Comparison of ENCODE assay signal across 37 cellular contexts in genomic region chr1:64451449-64451848, GRCh38. TPM values are rescaled to one million over a fixed set of nuclear protein-coding genes. Genes with fewer than 3 reads are reported as not detected.
"Had no signal": no experiment of that assay in that cellular context is flagged by ENCODE, and none has a peak within 500 bp of the region (broad histone marks: within the 10 kb centered on the region; RNA-seq: fewer than 3 reads in every experiment).

No MANE protein-coding gene starts in this region.

- H3K4me1 ChIP-seq: adrenal gland, body of pancreas, breast epithelium had no signal

- H3K36me3 Mint-ChIP-seq: activated CD4-positive, alpha-beta memory T cell treated with anti-CD3 and anti-CD28 coated beads for 36 hours; activated naive CD4-positive, alpha-beta T cell treated with anti-CD3 and anti-CD28 coated beads, Interleukin-2, amount 50 U/mL, for 72 hours; activated naive CD8-positive, alpha-beta T cell treated with anti-CD3 and anti-CD28 coated beads for 36 hours; T-cell had no signal

- ATAC-seq: activated CD8-positive, alpha-beta T cell treated with anti-CD3 and anti-CD28 coated beads for 36 hours; activated naive CD4-positive, alpha-beta T cell treated with anti-CD3 and anti-CD28 coated beads, Interleukin-2, amount 50 U/mL, for 72 hours; activated T-cell treated with anti-CD3 and anti-CD28 coated beads, Interleukin-2, amount 50 U/mL, for 4 hours; activated T-cell treated with anti-CD3 and anti-CD28 coated beads, Interleukin-2, amount 50 U/mL, for 72 hours; activated T-helper 17 cell treated with anti-CD3 and anti-CD28 coated beads, Interleukin-2, amount 50 U/mL, for 72 hours; body of pancreas; T-cell had no signal

- H3K9me3 Mint-ChIP-seq: activated B cell treated with CpG ODN at 0.5 μM for 24 hours; activated CD4-positive, alpha-beta memory T cell treated with anti-CD3 and anti-CD28 coated beads for 36 hours; activated CD4-positive, alpha-beta T cell treated with anti-CD3 and anti-CD28 coated beads, Interleukin-2, amount 10 ng/mL, durations not matched to agents 24 days and 14 days; activated CD8-positive, alpha-beta T cell treated with anti-CD3 and anti-CD28 coated beads for 36 hours; activated naive CD4-positive, alpha-beta T cell treated with anti-CD3 and anti-CD28 coated beads for 36 hours; activated naive CD4-positive, alpha-beta T cell treated with anti-CD3 and anti-CD28 coated beads, Interleukin-2, amount 50 U/mL, for 72 hours; activated naive CD8-positive, alpha-beta T cell treated with anti-CD3 and anti-CD28 coated beads for 36 hours; activated T-cell treated with anti-CD3 and anti-CD28 coated beads, Interleukin-2, amount 50 U/mL, for 4 hours; activated T-cell treated with anti-CD3 and anti-CD28 coated beads, Interleukin-2, amount 50 U/mL, for 72 hours; activated T-helper 1 cell treated with anti-CD3 and anti-CD28 coated beads, Interleukin-12 subunit alpha, Interleukin-12 subunit beta, Interleukin-2, Interleukin-4 antibody, amounts not matched to agents 30 ng/mL and 10 ng/mL and 1 ng/mL, durations not matched to agents 14 hours and 24 hours and 36 hours; activated T-helper 17 cell treated with anti-CD3 and anti-CD28 coated beads, Interleukin-2, amount 50 U/mL, for 72 hours; T-cell; T-helper 2 cell treated with Interferon-gamma antibody and Interleukin-4, amounts not matched to agents 5 μg/mL and 100 μg/mL, for 36 hours had no signal

- H3K4me3 Mint-ChIP-seq: activated B cell treated with CpG ODN at 0.5 μM for 24 hours; activated CD4-positive, alpha-beta memory T cell treated with anti-CD3 and anti-CD28 coated beads for 36 hours; activated CD4-positive, alpha-beta T cell treated with anti-CD3 and anti-CD28 coated beads, Interleukin-2, amount 10 ng/mL, durations not matched to agents 24 days and 14 days; activated CD8-positive, alpha-beta T cell treated with anti-CD3 and anti-CD28 coated beads for 36 hours; activated naive CD4-positive, alpha-beta T cell treated with anti-CD3 and anti-CD28 coated beads for 36 hours; activated naive CD8-positive, alpha-beta T cell treated with anti-CD3 and anti-CD28 coated beads for 36 hours; activated T-cell treated with anti-CD3 and anti-CD28 coated beads, Interleukin-2, amount 50 U/mL, for 4 hours; activated T-cell treated with anti-CD3 and anti-CD28 coated beads, Interleukin-2, amount 50 U/mL, for 72 hours; activated T-helper 1 cell treated with anti-CD3 and anti-CD28 coated beads, Interleukin-12 subunit alpha, Interleukin-12 subunit beta, Interleukin-2, Interleukin-4 antibody, amounts not matched to agents 30 ng/mL and 10 ng/mL and 1 ng/mL, durations not matched to agents 14 hours and 24 hours and 36 hours; activated T-helper 17 cell treated with anti-CD3 and anti-CD28 coated beads, Interleukin-2, amount 50 U/mL, for 72 hours; T-cell; T-helper 2 cell treated with Interferon-gamma antibody and Interleukin-4, amounts not matched to agents 5 μg/mL and 100 μg/mL, for 36 hours had no signal

- H3K27me3 ChIP-seq: adrenal gland, body of pancreas, brain microvascular endothelial cell, breast epithelium had no signal

- H3K36me3 ChIP-seq: adrenal gland, brain microvascular endothelial cell, breast epithelium had no signal

- H3K27ac ChIP-seq: adrenal gland, body of pancreas, brain microvascular endothelial cell, breast epithelium, VCaP had no signal

- DNase-seq: activated B cell treated with CpG ODN at 0.5 μM for 24 hours; activated CD4-positive, alpha-beta memory T cell treated with anti-CD3 and anti-CD28 coated beads for 36 hours; activated CD4-positive, alpha-beta T cell treated with anti-CD3 and anti-CD28 coated beads for 4 hours; activated CD4-positive, alpha-beta T cell treated with anti-CD3 and anti-CD28 coated beads, Interleukin-2, amount 10 ng/mL, durations not matched to agents 24 days and 14 days; activated CD4-positive, alpha-beta T cell treated with anti-CD3 and anti-CD28 coated beads, Interleukin-2, amount 50 U/mL, for 1 hour; activated CD4-positive, alpha-beta T cell treated with anti-CD3 and anti-CD28 coated beads, Interleukin-2, amount 50 U/mL, for 4 hours; activated CD4-positive, CD25-positive, alpha-beta regulatory T cell treated with anti-CD3 and anti-CD28 coated beads, Interleukin-2, amount 50 U/mL, for 72 hours; activated CD8-positive, alpha-beta memory T cell treated with anti-CD3 and anti-CD28 coated beads, Interleukin-2, amount 50 U/mL, for 4 hours; activated CD8-positive, alpha-beta T cell treated with anti-CD3 and anti-CD28 coated beads for 36 hours; activated effector memory CD4-positive, alpha-beta T cell treated with anti-CD3 and anti-CD28 coated beads, Interleukin-2, amount 50 U/mL, for 16 hours; activated gamma-delta T cell treated with Interleukin-2 at 50 U/mL for 16 hours; activated naive CD4-positive, alpha-beta T cell; activated naive CD4-positive, alpha-beta T cell treated with anti-CD3 and anti-CD28 coated beads for 36 hours; activated naive CD4-positive, alpha-beta T cell treated with anti-CD3 and anti-CD28 coated beads, Interleukin-2, amount 50 U/mL, for 16 hours; activated naive CD8-positive, alpha-beta T cell treated with anti-CD3 and anti-CD28 coated beads for 36 hours; activated T-cell treated with anti-CD3 and anti-CD28 coated beads for 4 hours; activated T-cell treated with anti-CD3 and anti-CD28 coated beads, Interleukin-2, amount 50 U/mL, for 1 hour; activated T-cell treated with anti-CD3 and anti-CD28 coated beads, Interleukin-2, amount 50 U/mL, for 4 hours; activated T-cell treated with anti-CD3 and anti-CD28 coated beads, Interleukin-2, amount 50 U/mL, for 72 hours; adrenal gland; amniotic stem cell; aorta; body of pancreas; brain microvascular endothelial cell; central memory CD4-positive, alpha-beta T cell; T-cell; T-helper 2 cell; T-helper 9 cell had no signal

- H3K27ac Mint-ChIP-seq: activated B cell treated with CpG ODN at 0.5 μM for 24 hours; activated CD4-positive, alpha-beta memory T cell treated with anti-CD3 and anti-CD28 coated beads for 36 hours; activated CD4-positive, alpha-beta T cell treated with anti-CD3 and anti-CD28 coated beads, Interleukin-2, amount 10 ng/mL, durations not matched to agents 24 days and 14 days; activated CD8-positive, alpha-beta T cell treated with anti-CD3 and anti-CD28 coated beads for 36 hours; activated naive CD4-positive, alpha-beta T cell treated with anti-CD3 and anti-CD28 coated beads for 36 hours; activated naive CD4-positive, alpha-beta T cell treated with anti-CD3 and anti-CD28 coated beads, Interleukin-2, amount 50 U/mL, for 72 hours; activated naive CD8-positive, alpha-beta T cell treated with anti-CD3 and anti-CD28 coated beads for 36 hours; activated T-cell treated with anti-CD3 and anti-CD28 coated beads, Interleukin-2, amount 50 U/mL, for 72 hours; activated T-helper 1 cell treated with anti-CD3 and anti-CD28 coated beads, Interleukin-12 subunit alpha, Interleukin-12 subunit beta, Interleukin-2, Interleukin-4 antibody, amounts not matched to agents 30 ng/mL and 10 ng/mL and 1 ng/mL, durations not matched to agents 14 hours and 24 hours and 36 hours; activated T-helper 17 cell treated with anti-CD3 and anti-CD28 coated beads, Interleukin-2, amount 50 U/mL, for 72 hours; T-cell; T-helper 2 cell treated with Interferon-gamma antibody and Interleukin-4, amounts not matched to agents 5 μg/mL and 100 μg/mL, for 36 hours had no signal

- FAIRE-seq: astrocyte, TTC549 had no signal

- H3K9me3 ChIP-seq: adrenal gland, body of pancreas, breast epithelium had no signal

- H3K4me1 Mint-ChIP-seq: activated B cell treated with CpG ODN at 0.5 μM for 24 hours; activated CD4-positive, alpha-beta T cell treated with anti-CD3 and anti-CD28 coated beads, Interleukin-2, amount 10 ng/mL, durations not matched to agents 24 days and 14 days; activated naive CD8-positive, alpha-beta T cell treated with anti-CD3 and anti-CD28 coated beads for 36 hours; activated T-helper 17 cell treated with anti-CD3 and anti-CD28 coated beads, Interleukin-2, amount 50 U/mL, for 72 hours; T-cell had no signal

- H3K4me3 ChIP-seq: adrenal gland, body of pancreas, breast epithelium had no signal

RNA-seq across cellular contexts. Expression of gene CACHD1, which starts 18.5 kb away (rescaled TPM):
- total RNA-seq: T-helper 1 cell treated with Interleukin-12 subunit alpha and Interleukin-12 subunit beta and Interleukin-4 antibody, amounts not matched to agents 30 ng/mL and 1 ng/mL, for 36 hours had no signal
